In genomic region chr2:224063308-224063648, GRCh38 we compare ENCODE assay signal across 27 cellular contexts. TPM values are rescaled to one million over a fixed set of nuclear protein-coding genes. Genes with fewer than 3 reads are reported as not detected.
A peak's percentile ranks its signal among the peaks of the same experiment; 100 is the strongest.
DNase-seq lines count a peak whose midpoint lies in the region; ATAC-seq, FAIRE-seq and TF ChIP-seq lines count a peak whose summit lies in the region.
"Had no signal": no experiment of that assay in that cellular context is flagged by ENCODE, and none has a peak within 500 bp of the region (broad histone marks: within the 10 kb centered on the region; RNA-seq: fewer than 3 reads in every experiment).

No MANE protein-coding gene starts in this region.

- TF ChIP-seq CTCF in smooth muscle cell (IDR thresholded peaks at IDR 0.05; ENCODE audit: borderline replicate concordance, insufficient read depth, poor library complexity, severe bottlenecking): no peak
- TF ChIP-seq CTCF in heart left ventricle (IDR thresholded peaks at IDR 0.05): no peak
- no peak for TF ChIP-seq CTCF in GM10248 (IDR thresholded peaks at IDR 0.05; ENCODE audit: control extremely low read depth, extremely low read depth, low read depth, missing control alignments)

- H3K36me3 ChIP-seq in smooth muscle cell (ENCODE audit: low read depth): no peaks in the 10 kb centered on the region
- no peaks in the 10 kb centered on the region for H3K36me3 ChIP-seq in heart left ventricle
- H3K36me3 ChIP-seq: thyroid gland had no signal

- no peak overlapping the region for H3K4me2 ChIP-seq in smooth muscle cell
- H3K4me2 ChIP-seq: SK-N-SH had no signal

- H3K27me3 ChIP-seq in smooth muscle cell (ENCODE audit: low read depth) (no peaks in the 10 kb centered on the region), heart left ventricle (peaks cover 0 to 4% (median 0%) of the 10 kb centered on the region in 9 donors)
- H3K27me3 ChIP-seq: dorsolateral prefrontal cortex, thyroid gland had no signal

- peak overlapping the region; percentile 24 for H2AFZ ChIP-seq in smooth muscle cell (ENCODE audit: low read depth)

- CTCF ChIA-PET in GM10248 (lab: Yijun Ruan, JAX): interaction anchor here (0.8 to 2.9 kb wide), 3 partner anchors 10 to 70 kb away, joined by 3 to 9 read pairs (median 4); no protein-coding TSS in a partner anchor

- H3K9ac ChIP-seq in smooth muscle cell (ENCODE audit: low read depth): no peak overlapping the region
- H3K9ac ChIP-seq: SK-N-SH had no signal

- H3K4me1 ChIP-seq in smooth muscle cell (ENCODE audit: low read depth) (no peaks in the 10 kb centered on the region), heart left ventricle (peaks cover 0 to 3% (median 0%) of the 10 kb centered on the region in 12 donors)
- H3K4me1 ChIP-seq: Caco-2, thyroid gland had no signal

- H3F3A ChIP-seq in smooth muscle cell (ENCODE audit: low read depth): no peaks in the 10 kb centered on the region

- ATAC-seq in GM19438 (IDR thresholded peaks at IDR 0.05; ENCODE audit: low read depth, unreplicated experiment) (peak; percentile 27), HG02763 (IDR thresholded peaks at IDR 0.05; ENCODE audit: unreplicated experiment) (peak; percentile 39), HG03342 (IDR thresholded peaks at IDR 0.05; ENCODE audit: unreplicated experiment) (peak; percentile 32), heart left ventricle (no peak)
- ATAC-seq: activated naive CD8-positive, alpha-beta T cell treated with anti-CD3 and anti-CD28 coated beads, Interleukin-2, amount 50 U/mL, for 24 hours; sciatic nerve; stimulated activated naive CD8-positive, alpha-beta T cell treated with anti-CD3 and anti-CD28 coated beads, Interleukin-15, Interleukin-2, amounts not matched to agents 100 U/mL and 50 U/mL, for 24 hours had no signal

- no peak for FAIRE-seq in GM12891 (lab: Jason Lieb, UNC)
- FAIRE-seq: endothelial cell of umbilical vein had no signal

- DNase-seq in smooth muscle cell (lab: John Stamatoyannopoulos, UW; ENCODE audit: unreplicated experiment) (no peak), GM12891 (ENCODE audit: insufficient read length, low spot score) (no peak), heart left ventricle (no peak), GM10248 (ENCODE audit: extremely low spot score) (no peak)
- DNase-seq: activated CD4-positive, alpha-beta T cell treated with anti-CD3 and anti-CD28 coated beads for 48 hours; activated gamma-delta T cell treated with Interleukin-2 at 50 U/mL for 16 hours; activated naive CD8-positive, alpha-beta T cell treated with anti-CD3 and anti-CD28 coated beads, Interleukin-2, amount 50 U/mL, for 24 hours; activated T-cell treated with anti-CD3 and anti-CD28 coated beads, Interleukin-2, amount 50 U/mL, for 24 hours; C1 segment of cervical spinal cord; Caco-2; DMS79 treated with DMSO at 0.1 percent for 48 hours; dorsolateral prefrontal cortex; NCI-H1105; NCI-H1930; NCI-H2227 treated with DMSO at 0.1 percent for 48 hours; SK-N-SH; stimulated activated CD4-positive, alpha-beta T cell treated with anti-CD3 and anti-CD28 coated beads, Interleukin-15, amount 100 ng/mL, for 24 hours; stimulated activated naive CD8-positive, alpha-beta T cell treated with anti-CD3 and anti-CD28 coated beads, Interleukin-15, Interleukin-2, amounts not matched to agents 100 U/mL and 50 U/mL, for 24 hours; T-helper 2 cell; thyroid gland had no signal

- no peak overlapping the region for H3K27ac ChIP-seq in smooth muscle cell (ENCODE audit: low read depth)
- H3K27ac ChIP-seq in heart left ventricle: no peak overlapping the region
- H3K27ac ChIP-seq: dorsolateral prefrontal cortex, HL-60, thyroid gland had no signal

- no peak for TF ChIP-seq POLR2A in GM12891 (IDR thresholded peaks at IDR 0.05; ENCODE audit: low read depth, low read length)
- TF ChIP-seq POLR2A in heart left ventricle (IDR thresholded peaks at IDR 0.05): no peak

- no peaks in the 10 kb centered on the region for H3K79me2 ChIP-seq in smooth muscle cell (ENCODE audit: low read depth)

- no peak overlapping the region for H3K4me3 ChIP-seq in smooth muscle cell
- no peak overlapping the region for H3K4me3 ChIP-seq in heart left ventricle
- H3K4me3 ChIP-seq: dorsolateral prefrontal cortex, lung, thyroid gland had no signal

- H3K9me3 ChIP-seq in smooth muscle cell (replicated peaks; ENCODE audit: low read depth) (no peaks in the 10 kb centered on the region), heart left ventricle (no peaks in the 10 kb centered on the region)
- H3K9me3 ChIP-seq: Caco-2, SK-N-SH, thyroid gland had no signal

- 91% methylated on average over 4 of the region's 4 CpGs for WGBS in smooth muscle cell (ENCODE audit: low lambda C conversion rate)
- WGBS in heart left ventricle, 4 donors: 90 to 95% (median 92%) methylated on average over 4 of the region's 4 CpGs

- POLR2A ChIA-PET in GM10248 (lab: Yijun Ruan, JAX): no interaction called here

- no peaks in the 10 kb centered on the region for H4K20me1 ChIP-seq in smooth muscle cell (ENCODE audit: low read depth)

- intact Hi-C loops in heart left ventricle (cut with DNase I): no loop called here

TF ChIP-seq in GM12891, 5 proteins besides CTCF, POLR2A, EP300 and RAD21:
- TF ChIP-seq PAX5 (IDR thresholded peaks at IDR 0.05; ENCODE audit: insufficient read depth, low read length, severe bottlenecking): no peak
- no peak for TF ChIP-seq TAF1 (IDR thresholded peaks at IDR 0.05; ENCODE audit: low read depth, low read length)
- no peak for TF ChIP-seq SPI1 (IDR thresholded peaks at IDR 0.05; ENCODE audit: low read depth, low read length)
- no peak for TF ChIP-seq POU2F2 (IDR thresholded peaks at IDR 0.05; ENCODE audit: low read depth, low read length)
- TF ChIP-seq POLR2AphosphoS5 (IDR thresholded peaks at IDR 0.05; ENCODE audit: low read depth, low read length): no peak

RNA-seq across cellular contexts. Expression of gene SERPINE2, which starts 24.2 kb away (rescaled TPM):
- total RNA-seq in smooth muscle cell (2,183 and 2,362 TPM in 2 replicates), heart left ventricle (10 to 100 TPM; 10.7 to 61.7 (median 22.1) TPM)
- polyA plus RNA-seq in smooth muscle cell (2,391 and 3,094 TPM in 2 replicates), heart left ventricle (10 to 100 TPM in 1 of 2 donors, 1 to 10 TPM in 1; 9.3 to 28.3 TPM)
- polyA plus RNA-seq in GM12891 (2012; ENCODE audit: low read depth, missing spikeins): 0.04 TPM

Comparison
In these comparisons a context has a peak if more than half of its experiments do, and no peak if none do; other contexts are left out.
1. ATAC-seq: peak in GM19438 (single experiment), HG02763 (single experiment) and HG03342 (single experiment); none in heart left ventricle (0 of 4).
2. RNA of gene SERPINE2, which starts 24.2 kb away (total RNA-seq): 2,183 to 2,362 TPM in smooth muscle cell; 10.7 to 61.7 TPM in heart left ventricle; every median in the first group is over 10 times any median in the second.